ENCODE assay signal across 1 cellular context in the genomic region with DNA sequence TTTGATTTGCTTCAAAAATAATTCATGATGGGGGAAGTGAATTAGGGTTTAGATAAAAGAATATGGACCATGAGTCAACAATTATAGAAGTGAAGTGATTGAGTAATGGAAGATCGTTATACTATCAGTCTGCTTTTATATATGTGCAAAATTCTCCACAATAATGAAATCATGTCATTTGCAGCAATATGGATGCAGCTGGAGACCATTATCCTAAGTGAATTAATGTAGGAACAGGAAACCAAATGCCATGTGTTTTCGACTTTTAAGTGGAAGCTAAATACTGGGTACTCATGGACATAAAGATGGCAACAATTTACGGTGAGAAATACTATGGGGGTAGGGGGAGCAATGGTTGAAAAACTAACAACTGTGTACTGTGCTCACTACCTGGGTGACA.
TF ChIP-seq lines count a peak whose summit lies in the region.

No MANE protein-coding gene starts in this region.

TF ChIP-seq in SK-N-SH, 30 proteins besides CTCF, POLR2A, EP300 and RAD21 (continued from another document):
- no peak for TF ChIP-seq TEAD4 (IDR thresholded peaks at IDR 0.05; ENCODE audit: borderline replicate concordance, insufficient read depth)
- no peak for TF ChIP-seq RFX5 (IDR thresholded peaks at IDR 0.05; ENCODE audit: low read length)
- TF ChIP-seq, protein P1, sequence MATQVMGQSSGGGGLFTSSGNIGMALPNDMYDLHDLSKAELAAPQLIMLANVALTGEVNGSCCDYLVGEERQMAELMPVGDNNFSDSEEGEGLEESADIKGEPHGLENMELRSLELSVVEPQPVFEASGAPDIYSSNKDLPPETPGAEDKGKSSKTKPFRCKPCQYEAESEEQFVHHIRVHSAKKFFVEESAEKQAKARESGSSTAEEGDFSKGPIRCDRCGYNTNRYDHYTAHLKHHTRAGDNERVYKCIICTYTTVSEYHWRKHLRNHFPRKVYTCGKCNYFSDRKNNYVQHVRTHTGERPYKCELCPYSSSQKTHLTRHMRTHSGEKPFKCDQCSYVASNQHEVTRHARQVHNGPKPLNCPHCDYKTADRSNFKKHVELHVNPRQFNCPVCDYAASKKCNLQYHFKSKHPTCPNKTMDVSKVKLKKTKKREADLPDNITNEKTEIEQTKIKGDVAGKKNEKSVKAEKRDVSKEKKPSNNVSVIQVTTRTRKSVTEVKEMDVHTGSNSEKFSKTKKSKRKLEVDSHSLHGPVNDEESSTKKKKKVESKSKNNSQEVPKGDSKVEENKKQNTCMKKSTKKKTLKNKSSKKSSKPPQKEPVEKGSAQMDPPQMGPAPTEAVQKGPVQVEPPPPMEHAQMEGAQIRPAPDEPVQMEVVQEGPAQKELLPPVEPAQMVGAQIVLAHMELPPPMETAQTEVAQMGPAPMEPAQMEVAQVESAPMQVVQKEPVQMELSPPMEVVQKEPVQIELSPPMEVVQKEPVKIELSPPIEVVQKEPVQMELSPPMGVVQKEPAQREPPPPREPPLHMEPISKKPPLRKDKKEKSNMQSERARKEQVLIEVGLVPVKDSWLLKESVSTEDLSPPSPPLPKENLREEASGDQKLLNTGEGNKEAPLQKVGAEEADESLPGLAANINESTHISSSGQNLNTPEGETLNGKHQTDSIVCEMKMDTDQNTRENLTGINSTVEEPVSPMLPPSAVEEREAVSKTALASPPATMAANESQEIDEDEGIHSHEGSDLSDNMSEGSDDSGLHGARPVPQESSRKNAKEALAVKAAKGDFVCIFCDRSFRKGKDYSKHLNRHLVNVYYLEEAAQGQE (IDR thresholded peaks at IDR 0.05; ENCODE audit: low read depth, low read length) = no peak
- TF ChIP-seq, protein P2, sequence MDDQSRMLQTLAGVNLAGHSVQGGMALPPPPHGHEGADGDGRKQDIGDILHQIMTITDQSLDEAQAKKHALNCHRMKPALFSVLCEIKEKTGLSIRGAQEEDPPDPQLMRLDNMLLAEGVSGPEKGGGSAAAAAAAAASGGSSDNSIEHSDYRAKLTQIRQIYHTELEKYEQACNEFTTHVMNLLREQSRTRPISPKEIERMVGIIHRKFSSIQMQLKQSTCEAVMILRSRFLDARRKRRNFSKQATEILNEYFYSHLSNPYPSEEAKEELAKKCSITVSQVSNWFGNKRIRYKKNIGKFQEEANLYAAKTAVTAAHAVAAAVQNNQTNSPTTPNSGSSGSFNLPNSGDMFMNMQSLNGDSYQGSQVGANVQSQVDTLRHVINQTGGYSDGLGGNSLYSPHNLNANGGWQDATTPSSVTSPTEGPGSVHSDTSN (IDR thresholded peaks at IDR 0.05) = no peak
- TF ChIP-seq RXRA (IDR thresholded peaks at IDR 0.05; ENCODE audit: borderline replicate concordance, low read depth) = no peak
- no peak for TF ChIP-seq POLR2AphosphoS5 (IDR thresholded peaks at IDR 0.05; ENCODE audit: low read depth, low read length)
